In genomic region chr11:42066113-42066512, GRCh38 we compare ENCODE assay signal across 16 cellular contexts.
DNase-seq lines count a peak whose midpoint lies in the region; ATAC-seq, FAIRE-seq and TF ChIP-seq lines count a peak whose summit lies in the region.
"Had no signal": no experiment of that assay in that cellular context is flagged by ENCODE, and none has a peak within 500 bp of the region (broad histone marks: within the 10 kb centered on the region; RNA-seq: fewer than 3 reads in every experiment).

No MANE protein-coding gene starts in this region.

- intact Hi-C loops in mammary epithelial cell (cut with micrococcal nuclease) = no loop called here

- no peak overlapping the region for H3K9ac ChIP-seq in mammary epithelial cell (ENCODE audit: insufficient read depth, low read length)

- in situ Hi-C loops in T47D (cut with HindIII; ENCODE audit: low pct_unique_long_range_greater_than_20kb, low sequenced_read_pairs) = no loop called here
- in situ Hi-C loops in mammary epithelial cell (cut with MboI; ENCODE audit: low sequenced_read_pairs in 2 of 2) = no loop called here

- H4K20me1 ChIP-seq in mammary epithelial cell (ENCODE audit: insufficient read depth, low read length) = no peaks in the 10 kb centered on the region

- H2AFZ ChIP-seq in mammary epithelial cell (ENCODE audit: low read depth, low read length) = no peak overlapping the region

- no peaks in the 10 kb centered on the region for H3K4me1 ChIP-seq in mammary epithelial cell (ENCODE audit: insufficient read depth, low read length)

- no peak for FAIRE-seq in urothelium cell line (lab: Jason Lieb, UNC)

- no peak overlapping the region for H3K27ac ChIP-seq in mammary epithelial cell (ENCODE audit: insufficient read depth, low read depth, low read length)
- H3K27ac ChIP-seq: HL-60 had no signal

- TF ChIP-seq CTCF in mammary epithelial cell (conservative IDR thresholded peaks at IDR 0.05 in 1 of 2, IDR thresholded peaks at IDR 0.05 in 1 of 2; ENCODE audit: extremely low read depth in 1 of 2, insufficient read depth in 1 of 2, low read depth in 1 of 2, low read length in 2 of 2) (no peak), fibroblast of mammary gland (conservative IDR thresholded peaks at IDR 0.05; ENCODE audit: control insufficient read depth, insufficient read depth, low read depth, low read length) (no peak)

- peak; percentile 11 to 60 for DNase-seq in T47D (ENCODE audit: low read depth in 1 of 2, low spot score in 1 of 2)
- no peak for DNase-seq in mammary epithelial cell
- DNase-seq in RKO (ENCODE audit: low spot score) = peak; percentile 1
- peak; percentile 37 for DNase-seq in fibroblast of mammary gland (ENCODE audit: low read depth)
- peak; percentile 53 for DNase-seq in urothelium cell line (ENCODE audit: low spot score)
- DNase-seq in NCI-H2081 (lab: John Stamatoyannopoulos, UW) = no peak
- DNase-seq: activated gamma-delta T cell treated with Interleukin-2 at 50 U/mL for 16 hours; effector CD8-positive, alpha-beta T cell; foreskin melanocyte; NCI-H1694; stimulated activated naive CD8-positive, alpha-beta T cell treated with anti-CD3 and anti-CD28 coated beads, Interleukin-15, Interleukin-2, amounts not matched to agents 100 U/mL and 50 U/mL, for 24 hours had no signal

- H3K79me2 ChIP-seq in mammary epithelial cell (ENCODE audit: insufficient read depth, low read length) = no peaks in the 10 kb centered on the region

- BruUV-seq in mammary epithelial cell (replicated peaks; lab: Mats Ljungman, UMichigan) = no TSS peak

- H3K4me2 ChIP-seq in mammary epithelial cell (ENCODE audit: insufficient read depth, low read depth, low read length) = no peak overlapping the region

- no peaks in the 10 kb centered on the region for H3K36me3 ChIP-seq in mammary epithelial cell (ENCODE audit: insufficient read depth, low read length)

- peaks cover 2% of the 10 kb centered on the region for H3K9me3 ChIP-seq in mammary epithelial cell (replicated peaks; ENCODE audit: insufficient read depth, low read length)

- CTCF ChIA-PET in mammary epithelial cell (lab: Charles Lee; ENCODE audit: low non-redundant PET) = no interaction called here

- H3K27me3 ChIP-seq in mammary epithelial cell (ENCODE audit: insufficient read depth, low read length) = no peaks in the 10 kb centered on the region

- H3K4me3 ChIP-seq in mammary epithelial cell (replicated peaks in 1 of 3; ENCODE audit: insufficient read depth in 1 of 3, low read depth in 2 of 3, low read length in 3 of 3) (no peak overlapping the region), fibroblast of mammary gland (ENCODE audit: control insufficient read depth, low read depth, low read length) (no peak overlapping the region)
- H3K4me3 ChIP-seq: skin epidermis had no signal

- 89% methylated on average over 11 of the region's 15 CpGs for WGBS in mammary epithelial cell (ENCODE audit: low coverage, missing lambda C conversion rate)

- ATAC-seq in HG03439 (IDR thresholded peaks at IDR 0.05; ENCODE audit: unreplicated experiment) = no peak
- no peak for ATAC-seq in GM18520 (IDR thresholded peaks at IDR 0.05; ENCODE audit: unreplicated experiment)
- ATAC-seq: SK-N-SH treated with all-trans-retinoic acid at 6 μM for 48 hours; stimulated activated naive CD8-positive, alpha-beta T cell treated with anti-CD3 and anti-CD28 coated beads, Interleukin-15, Interleukin-2, amounts not matched to agents 100 U/mL and 50 U/mL, for 24 hours had no signal

- dilution Hi-C loops in mammary epithelial cell (cut with HindIII; ENCODE audit: low sequenced_read_pairs) = no loop called here

Comparison
In these comparisons a context has a peak if more than half of its experiments do, and no peak if none do; other contexts are left out.
1. DNase-seq: peak in T47D (2 of 2), RKO (single experiment), fibroblast of mammary gland (single experiment) and urothelium cell line (single experiment); none in mammary epithelial cell (single experiment) and NCI-H2081 (0 of 2).